8 cellular contexts compared by ENCODE assay signal in the genomic region with DNA sequence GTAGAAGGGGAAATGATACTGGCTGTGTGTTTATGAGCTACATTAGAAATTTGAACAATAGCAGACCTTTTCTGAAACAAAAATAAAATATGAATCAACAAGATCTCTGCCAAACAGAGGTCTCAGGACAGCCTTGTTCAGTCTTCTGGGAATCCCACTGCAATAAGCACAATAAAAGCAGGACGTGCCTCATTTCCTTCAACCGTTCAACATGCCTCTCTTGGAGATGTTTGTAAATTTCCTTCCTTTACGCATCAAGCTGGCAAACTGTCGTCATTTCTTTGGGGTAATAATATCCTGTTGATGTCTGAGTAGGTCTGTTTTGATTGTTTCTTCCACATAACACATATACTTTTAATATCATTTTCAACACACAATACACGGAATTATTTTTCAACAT.
DNase-seq lines count a peak whose midpoint lies in the region; FAIRE-seq and TF ChIP-seq lines count a peak whose summit lies in the region.
"Had no signal": no experiment of that assay in that cellular context is flagged by ENCODE, and none has a peak within 500 bp of the region (broad histone marks: within the 10 kb centered on the region; RNA-seq: fewer than 3 reads in every experiment).

No MANE protein-coding gene starts in this region.

- H3K9me3 ChIP-seq in testis: no peaks in the 10 kb centered on the region

- H3K4me1 ChIP-seq in testis: peaks cover 27% of the 10 kb centered on the region

- H3K27ac ChIP-seq in testis: peak overlapping the region; percentile 59 to 83

- WGBS in testis, 2 donors: 44% methylated on average over 5 of the region's 5 CpGs

- intact Hi-C loops in testis (cut with DNase I; ENCODE audit: low total_unique reads): no loop called here

- in situ Hi-C loops in astrocyte of the cerebellum (cut with HindIII; ENCODE audit: low sequenced_read_pairs): no loop called here
- in situ Hi-C loops in KBM-7 (cut with MboI; ENCODE audit: low pct_unique_long_range_greater_than_20kb, low sequenced_read_pairs): no loop called here

- TF ChIP-seq CTCF in astrocyte of the cerebellum (IDR thresholded peaks at IDR 0.05; ENCODE audit: low read depth, low read length, missing control alignments): no peak
- TF ChIP-seq CTCF in testis (IDR thresholded peaks at IDR 0.05): no peak

- H3K36me3 ChIP-seq in testis (ENCODE audit: low read depth, missing control alignments): no peaks in the 10 kb centered on the region

- peak; percentile 47 for DNase-seq in HS-5 (ENCODE audit: low read depth)
- DNase-seq in astrocyte of the cerebellum (ENCODE audit: low read depth): peak; percentile 53
- DNase-seq in testis: no peak
- no peak for DNase-seq in effector CD8-positive, alpha-beta T cell (lab: John Stamatoyannopoulos, UW)
- no peak for DNase-seq in KBM-7
- DNase-seq in NCI-H748 treated with DMSO at 0.1 percent for 48 hours (lab: John Stamatoyannopoulos, UW): no peak
- DNase-seq: T-helper 1 cell had no signal

- no peak for TF ChIP-seq POLR2A in testis (IDR thresholded peaks at IDR 0.05)

- H3K4me3 ChIP-seq in astrocyte of the cerebellum (ENCODE audit: low read depth, low read length): no peak overlapping the region
- H3K4me3 ChIP-seq in testis: no peak overlapping the region

- FAIRE-seq in islet of Langerhans (lab: Jason Lieb, UNC): peak; percentile 38

- no peaks in the 10 kb centered on the region for H3K27me3 ChIP-seq in testis

Comparison
In these comparisons a context has a peak if more than half of its experiments do, and no peak if none do; other contexts are left out.
1. DNase-seq: peak in HS-5 (single experiment) and astrocyte of the cerebellum (single experiment); none in testis (single experiment), effector CD8-positive, alpha-beta T cell (single experiment), KBM-7 (single experiment) and NCI-H748 treated with DMSO at 0.1 percent for 48 hours (single experiment).